Comparison of ENCODE assay signal across 9 cellular contexts in the genomic region with DNA sequence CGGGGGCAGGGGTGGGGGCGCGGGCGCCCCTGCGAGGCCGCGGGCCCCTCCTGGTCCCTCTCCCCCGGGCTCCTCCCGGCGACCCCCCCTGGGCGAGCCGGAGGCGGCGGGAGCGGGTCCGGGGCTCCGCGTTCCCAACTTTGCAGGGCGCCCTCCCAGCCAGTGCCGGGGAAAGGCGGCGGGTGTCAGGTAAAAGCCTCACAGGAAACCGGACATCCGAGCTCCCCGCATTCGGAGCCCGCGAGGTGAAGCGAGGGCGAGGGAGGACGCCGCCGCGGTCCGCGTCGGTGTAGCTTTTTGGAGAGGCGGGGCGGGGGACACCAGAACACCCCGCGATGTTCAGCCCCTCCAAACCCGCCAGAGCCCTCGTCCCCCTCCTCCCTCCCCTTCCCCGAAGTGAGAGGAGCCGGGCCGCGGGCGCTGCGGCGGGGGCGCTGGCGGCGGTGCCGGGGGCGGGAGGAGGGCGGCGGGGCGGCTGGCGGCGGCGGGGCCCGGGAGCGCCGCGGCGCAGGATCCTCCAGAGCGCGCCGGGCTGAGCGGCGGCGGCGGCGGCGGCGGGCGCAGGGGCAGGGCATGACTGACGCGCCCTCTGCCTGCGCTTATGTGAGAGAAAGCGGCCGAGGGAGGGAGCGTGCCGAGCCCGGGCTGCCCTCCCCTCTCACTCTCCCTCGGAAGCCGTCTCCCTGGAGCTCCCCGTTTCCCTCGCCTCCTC. TPM values are rescaled to one million over a fixed set of nuclear protein-coding genes. Genes with fewer than 3 reads are reported as not detected.
DNase-seq lines count a peak whose midpoint lies in the region; ATAC-seq and TF ChIP-seq lines count a peak whose summit lies in the region.
"Had no signal": no experiment of that assay in that cellular context is flagged by ENCODE, and none has a peak within 500 bp of the region (broad histone marks: within the 10 kb centered on the region; RNA-seq: fewer than 3 reads in every experiment).

A gene with protein sequence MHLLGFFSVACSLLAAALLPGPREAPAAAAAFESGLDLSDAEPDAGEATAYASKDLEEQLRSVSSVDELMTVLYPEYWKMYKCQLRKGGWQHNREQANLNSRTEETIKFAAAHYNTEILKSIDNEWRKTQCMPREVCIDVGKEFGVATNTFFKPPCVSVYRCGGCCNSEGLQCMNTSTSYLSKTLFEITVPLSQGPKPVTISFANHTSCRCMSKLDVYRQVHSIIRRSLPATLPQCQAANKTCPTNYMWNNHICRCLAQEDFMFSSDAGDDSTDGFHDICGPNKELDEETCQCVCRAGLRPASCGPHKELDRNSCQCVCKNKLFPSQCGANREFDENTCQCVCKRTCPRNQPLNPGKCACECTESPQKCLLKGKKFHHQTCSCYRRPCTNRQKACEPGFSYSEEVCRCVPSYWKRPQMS (minus strand): TSS at position 575 of the 712 bp plus-strand sequence. CDS start 611 bp downstream, outside the sequence.

- peak within 1 kb of the TSS; percentile 13 for H3K4me3 Mint-ChIP-seq in activated CD8-positive, alpha-beta memory T cell treated with anti-CD3 and anti-CD28 coated beads, Interleukin-2, amount 10 ng/mL, durations not matched to agents 7 days and 5 days
- H3K4me3 Mint-ChIP-seq in natural killer cell treated with Interleukin-12 subunit alpha and Interleukin-12 subunit beta and Interleukin-15 and Interleukin-18, amount 100 ng/mL, for 72 hours: no peak within 1 kb of the TSS

- ATAC-seq in GM21825 (IDR thresholded peaks at IDR 0.05; ENCODE audit: unreplicated experiment): peak; percentile 88
- ATAC-seq in activated CD8-positive, alpha-beta memory T cell treated with anti-CD3 and anti-CD28 coated beads, Interleukin-2, amount 10 ng/mL, durations not matched to agents 7 days and 5 days: peak; percentile 80
- peak; percentile 71 to 72 for ATAC-seq in natural killer cell treated with Interleukin-12 subunit alpha and Interleukin-12 subunit beta and Interleukin-15 and Interleukin-18, amount 100 ng/mL, for 72 hours

- DNase-seq in NCI-H146 (lab: John Stamatoyannopoulos, UW) (peak; percentile 31), NCI-H146 treated with DMSO at 0.1 percent for 48 hours (lab: John Stamatoyannopoulos, UW; ENCODE audit: unreplicated experiment) (no peak), Kasumi-1 (lab: John Stamatoyannopoulos, UW) (peak; percentile 37 to 53), foreskin fibroblast (peak; percentile 87 to 95)
- peak; percentile 40 for DNase-seq in activated CD8-positive, alpha-beta memory T cell treated with anti-CD3 and anti-CD28 coated beads, Interleukin-2, amount 10 ng/mL, durations not matched to agents 7 days and 5 days
- DNase-seq in natural killer cell treated with Interleukin-12 subunit alpha and Interleukin-12 subunit beta and Interleukin-15 and Interleukin-18, amount 100 ng/mL, for 72 hours (ENCODE audit: low spot score): no peak
- DNase-seq in effector CD4-positive, alpha-beta T cell: no peak
- DNase-seq: DND-41 had no signal

- CTCF ChIA-PET in activated CD8-positive, alpha-beta memory T cell treated with anti-CD3 and anti-CD28 coated beads, Interleukin-2, amount 10 ng/mL, durations not matched to agents 7 days and 5 days (lab: Charles Lee): interaction anchor here (1.1 to 3.4 kb wide), 2 partner anchors 23 to 255 kb away, joined by 3 to 15 read pairs; no protein-coding TSS in a partner anchor

- H3K36me3 Mint-ChIP-seq in activated CD8-positive, alpha-beta memory T cell treated with anti-CD3 and anti-CD28 coated beads, Interleukin-2, amount 10 ng/mL, durations not matched to agents 7 days and 5 days: no peaks in the 10 kb centered on the region
- peaks cover 11% of the 10 kb centered on the region for H3K36me3 Mint-ChIP-seq in natural killer cell treated with Interleukin-12 subunit alpha and Interleukin-12 subunit beta and Interleukin-15 and Interleukin-18, amount 100 ng/mL, for 72 hours

- peaks cover 45% of the 10 kb centered on the region for H3K27me3 Mint-ChIP-seq in activated CD8-positive, alpha-beta memory T cell treated with anti-CD3 and anti-CD28 coated beads, Interleukin-2, amount 10 ng/mL, durations not matched to agents 7 days and 5 days
- peaks cover 18 to 41% of the 10 kb centered on the region in 2 donors for H3K27me3 Mint-ChIP-seq in natural killer cell treated with Interleukin-12 subunit alpha and Interleukin-12 subunit beta and Interleukin-15 and Interleukin-18, amount 100 ng/mL, for 72 hours

- no peak within 1 kb of the TSS for H3K27ac Mint-ChIP-seq in activated CD8-positive, alpha-beta memory T cell treated with anti-CD3 and anti-CD28 coated beads, Interleukin-2, amount 10 ng/mL, durations not matched to agents 7 days and 5 days
- no peak within 1 kb of the TSS for H3K27ac Mint-ChIP-seq in natural killer cell treated with Interleukin-12 subunit alpha and Interleukin-12 subunit beta and Interleukin-15 and Interleukin-18, amount 100 ng/mL, for 72 hours

- peak within 1 kb of the TSS; percentile 77 to 98 for H3K4me3 ChIP-seq in foreskin fibroblast (ENCODE audit: low read depth in 1 of 2, low read length in 2 of 2)

- no peaks in the 10 kb centered on the region for H3K9me3 Mint-ChIP-seq in activated CD8-positive, alpha-beta memory T cell treated with anti-CD3 and anti-CD28 coated beads, Interleukin-2, amount 10 ng/mL, durations not matched to agents 7 days and 5 days (ENCODE audit: low read depth)
- H3K9me3 Mint-ChIP-seq in natural killer cell treated with Interleukin-12 subunit alpha and Interleukin-12 subunit beta and Interleukin-15 and Interleukin-18, amount 100 ng/mL, for 72 hours: no peaks in the 10 kb centered on the region

- TF ChIP-seq CTCF in foreskin fibroblast (IDR thresholded peaks at IDR 0.05; ENCODE audit: low read depth, low read length): no peak

- peaks cover 3% of the 10 kb centered on the region for H3K4me1 Mint-ChIP-seq in activated CD8-positive, alpha-beta memory T cell treated with anti-CD3 and anti-CD28 coated beads, Interleukin-2, amount 10 ng/mL, durations not matched to agents 7 days and 5 days
- no peaks in the 10 kb centered on the region for H3K4me1 Mint-ChIP-seq in natural killer cell treated with Interleukin-12 subunit alpha and Interleukin-12 subunit beta and Interleukin-15 and Interleukin-18, amount 100 ng/mL, for 72 hours (ENCODE audit: low read depth in 2 of 2)

RNA-seq across cellular contexts. Expression of the gene that starts here (rescaled TPM):
- not detected for total RNA-seq in activated CD8-positive, alpha-beta memory T cell treated with anti-CD3 and anti-CD28 coated beads, Interleukin-2, amount 10 ng/mL, durations not matched to agents 7 days and 5 days
- total RNA-seq in natural killer cell treated with Interleukin-12 subunit alpha and Interleukin-12 subunit beta and Interleukin-15 and Interleukin-18, amount 100 ng/mL, for 72 hours: not detected

Comparison
In these comparisons a context has a peak if more than half of its experiments do, and no peak if none do; other contexts are left out.
1. DNase-seq: peak in NCI-H146 (single experiment), Kasumi-1 (2 of 2) and foreskin fibroblast (2 of 2); none in NCI-H146 treated with DMSO at 0.1 percent for 48 hours (single experiment), natural killer cell treated with Interleukin-12 subunit alpha and Interleukin-12 subunit beta and Interleukin-15 and Interleukin-18, amount 100 ng/mL, for 72 hours (single experiment) and effector CD4-positive, alpha-beta T cell (single experiment).
2. Peak in DNase-seq and ATAC-seq in activated CD8-positive, alpha-beta memory T cell treated with anti-CD3 and anti-CD28 coated beads, Interleukin-2, amount 10 ng/mL, durations not matched to agents 7 days and 5 days; RNA of the gene not detected or under 1 TPM.
3. Peak in ATAC-seq in natural killer cell treated with Interleukin-12 subunit alpha and Interleukin-12 subunit beta and Interleukin-15 and Interleukin-18, amount 100 ng/mL, for 72 hours; RNA of the gene not detected or under 1 TPM.
4. Peak in every context shown above with its lines, with median percentiles within 50 percentile points of each other: ATAC-seq.